Comparison of ENCODE assay signal across 2 cellular contexts in the genomic region with DNA sequence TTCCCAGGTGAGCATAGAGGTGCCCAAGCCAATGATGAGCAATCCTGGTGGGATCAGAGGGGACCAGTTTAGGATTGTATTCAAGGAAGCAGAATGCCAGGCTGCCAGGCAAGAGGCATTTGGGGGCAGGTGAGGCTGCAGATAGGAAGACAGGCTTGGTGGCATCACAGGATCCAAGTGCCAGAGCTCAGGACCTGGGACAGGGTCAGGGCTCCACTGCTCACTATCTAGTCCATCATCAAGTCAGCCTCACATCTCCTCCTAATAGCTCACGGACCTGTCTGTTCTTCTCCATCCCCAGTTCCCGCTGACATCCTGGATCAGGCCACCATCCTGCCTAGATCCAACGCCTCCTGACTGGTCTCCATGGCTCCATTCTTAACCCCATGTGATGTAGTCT.
TF ChIP-seq lines count a peak whose summit lies in the region.

No MANE protein-coding gene starts in this region.

TF ChIP-seq in HEK293, 187 proteins besides CTCF, POLR2A, EP300 and RAD21 (continued from another document):
- TF ChIP-seq, protein P1, sequence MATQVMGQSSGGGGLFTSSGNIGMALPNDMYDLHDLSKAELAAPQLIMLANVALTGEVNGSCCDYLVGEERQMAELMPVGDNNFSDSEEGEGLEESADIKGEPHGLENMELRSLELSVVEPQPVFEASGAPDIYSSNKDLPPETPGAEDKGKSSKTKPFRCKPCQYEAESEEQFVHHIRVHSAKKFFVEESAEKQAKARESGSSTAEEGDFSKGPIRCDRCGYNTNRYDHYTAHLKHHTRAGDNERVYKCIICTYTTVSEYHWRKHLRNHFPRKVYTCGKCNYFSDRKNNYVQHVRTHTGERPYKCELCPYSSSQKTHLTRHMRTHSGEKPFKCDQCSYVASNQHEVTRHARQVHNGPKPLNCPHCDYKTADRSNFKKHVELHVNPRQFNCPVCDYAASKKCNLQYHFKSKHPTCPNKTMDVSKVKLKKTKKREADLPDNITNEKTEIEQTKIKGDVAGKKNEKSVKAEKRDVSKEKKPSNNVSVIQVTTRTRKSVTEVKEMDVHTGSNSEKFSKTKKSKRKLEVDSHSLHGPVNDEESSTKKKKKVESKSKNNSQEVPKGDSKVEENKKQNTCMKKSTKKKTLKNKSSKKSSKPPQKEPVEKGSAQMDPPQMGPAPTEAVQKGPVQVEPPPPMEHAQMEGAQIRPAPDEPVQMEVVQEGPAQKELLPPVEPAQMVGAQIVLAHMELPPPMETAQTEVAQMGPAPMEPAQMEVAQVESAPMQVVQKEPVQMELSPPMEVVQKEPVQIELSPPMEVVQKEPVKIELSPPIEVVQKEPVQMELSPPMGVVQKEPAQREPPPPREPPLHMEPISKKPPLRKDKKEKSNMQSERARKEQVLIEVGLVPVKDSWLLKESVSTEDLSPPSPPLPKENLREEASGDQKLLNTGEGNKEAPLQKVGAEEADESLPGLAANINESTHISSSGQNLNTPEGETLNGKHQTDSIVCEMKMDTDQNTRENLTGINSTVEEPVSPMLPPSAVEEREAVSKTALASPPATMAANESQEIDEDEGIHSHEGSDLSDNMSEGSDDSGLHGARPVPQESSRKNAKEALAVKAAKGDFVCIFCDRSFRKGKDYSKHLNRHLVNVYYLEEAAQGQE (tag by site-specific recombination; IDR thresholded peaks at IDR 0.05): peak; percentile 83

TF ChIP-seq in GM12878, 131 proteins besides CTCF, POLR2A, EP300 and RAD21:
- TF ChIP-seq, protein P1 (IDR thresholded peaks at IDR 0.05; ENCODE audit: low read depth, low read length): peak; percentile 65; the same call in 1 of the 2 replicates
- TF ChIP-seq, protein P2, sequence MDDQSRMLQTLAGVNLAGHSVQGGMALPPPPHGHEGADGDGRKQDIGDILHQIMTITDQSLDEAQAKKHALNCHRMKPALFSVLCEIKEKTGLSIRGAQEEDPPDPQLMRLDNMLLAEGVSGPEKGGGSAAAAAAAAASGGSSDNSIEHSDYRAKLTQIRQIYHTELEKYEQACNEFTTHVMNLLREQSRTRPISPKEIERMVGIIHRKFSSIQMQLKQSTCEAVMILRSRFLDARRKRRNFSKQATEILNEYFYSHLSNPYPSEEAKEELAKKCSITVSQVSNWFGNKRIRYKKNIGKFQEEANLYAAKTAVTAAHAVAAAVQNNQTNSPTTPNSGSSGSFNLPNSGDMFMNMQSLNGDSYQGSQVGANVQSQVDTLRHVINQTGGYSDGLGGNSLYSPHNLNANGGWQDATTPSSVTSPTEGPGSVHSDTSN (IDR thresholded peaks at IDR 0.05; ENCODE audit: insufficient replicate concordance, low read depth, low read length): no peak
TF ChIP-seq in GM12878: peak in this region for 1.
